ENCODE assay signal across 8 cellular contexts in genomic region chr12:6345319-6346071, GRCh38. TPM values are rescaled to one million over a fixed set of nuclear protein-coding genes. Genes with fewer than 3 reads are reported as not detected.
A peak's percentile ranks its signal among the peaks of the same experiment; 100 is the strongest.
DNase-seq lines count a peak whose midpoint lies in the region; ATAC-seq, FAIRE-seq and TF ChIP-seq lines count a peak whose summit lies in the region.

No MANE protein-coding gene starts in this region.

- in situ Hi-C loops in GM12878 (cut with MboI): no loop called here

- CTCF ChIA-PET in GM12878 (lab: Yijun Ruan, JAX): interaction anchor here (0.9 to 1.7 kb wide), 8 partner anchors 9 to 192 kb away, joined by 4 to 8 read pairs (median 5); no protein-coding TSS in a partner anchor

- H3K4me3 ChIP-seq in GM12878: no peak overlapping the region
- no peak overlapping the region for H3K4me3 ChIP-seq in right lobe of liver
- H3K4me3 ChIP-seq in aorta (ENCODE audit: low read length in 2 of 2): no peak overlapping the region

- no peak overlapping the region for H3K4me2 ChIP-seq in GM12878 (ENCODE audit: control insufficient read depth, insufficient read depth)

- H3K36me3 ChIP-seq in GM12878 (ENCODE audit: control insufficient read depth in 2 of 2, insufficient read depth in 2 of 2, low read length in 1 of 2): no peaks in the 10 kb centered on the region
- H3K36me3 ChIP-seq in right lobe of liver: no peaks in the 10 kb centered on the region
- no peaks in the 10 kb centered on the region for H3K36me3 ChIP-seq in aorta (ENCODE audit: control insufficient read depth in 1 of 2, insufficient read depth in 2 of 2, low read length in 1 of 2)

- H4K20me1 ChIP-seq in GM12878 (ENCODE audit: control insufficient read depth, insufficient read depth): no peaks in the 10 kb centered on the region

- peaks cover 18% of the 10 kb centered on the region for H3K79me2 ChIP-seq in GM12878 (ENCODE audit: control insufficient read depth, insufficient read depth, low read length)

- no peak overlapping the region for H3K27ac ChIP-seq in GM12878 (ENCODE audit: control insufficient read depth, insufficient read depth)
- H3K27ac ChIP-seq in right lobe of liver: peak overlapping the region; percentile 6 to 33 (median 31)
- peak overlapping the region; percentile 53 to 89 for H3K27ac ChIP-seq in aorta (ENCODE audit: low read depth in 1 of 2, low read length in 2 of 2)

- DNase-seq in CD1c-positive myeloid dendritic cell (ENCODE audit: extremely low spot score): peak; percentile 73
- peak; percentile 99 for DNase-seq in NCI-H226
- no peak for DNase-seq in GM12878 (ENCODE audit: low read depth, low spot score)
- DNase-seq in right lobe of liver: peak in 2 of 3 donors; percentile 58 to 63
- peak; percentile 88 for DNase-seq in aorta
- DNase-seq in hippocampal formation (lab: John Stamatoyannopoulos, UW): no peak
- DNase-seq in NCI-H146 (lab: John Stamatoyannopoulos, UW): no peak
- no peak for DNase-seq in NCI-H128 (lab: John Stamatoyannopoulos, UW; ENCODE audit: unreplicated experiment)

- TF ChIP-seq POLR2A in GM12878 (IDR thresholded peaks at IDR 0.05; ENCODE audit: low read depth, low read length): no peak
- TF ChIP-seq POLR2A in right lobe of liver (IDR thresholded peaks at IDR 0.05): no peak

- H2AFZ ChIP-seq in GM12878 (ENCODE audit: control insufficient read depth, low read depth, low read length): no peak overlapping the region

- H3K9me3 ChIP-seq in GM12878 (replicated peaks; ENCODE audit: control insufficient read depth, insufficient read depth, low read length) (no peaks in the 10 kb centered on the region; the same call in 2 of the 3 replicates), right lobe of liver (no peaks in the 10 kb centered on the region), aorta (ENCODE audit: control insufficient read depth, low read length) (no peaks in the 10 kb centered on the region)

- SMC1A ChIA-PET in GM12878 (lab: Charles Lee; ENCODE audit: uncharacterized antibody, unreplicated experiment): interaction anchor here (1.1 to 1.9 kb wide), 4 partner anchors 9 to 21 kb away, joined by 3 to 12 read pairs (median 4); no protein-coding TSS in a partner anchor

- H3K27me3 ChIP-seq in GM12878 (replicated peaks in 1 of 2; ENCODE audit: control insufficient read depth in 2 of 2, insufficient read depth in 2 of 2, low read length in 1 of 2) (peaks cover 3 to 7% of the 10 kb centered on the region in 2 experiments; a peak in 3 of 4 replicates), right lobe of liver (no peaks in the 10 kb centered on the region), aorta (ENCODE audit: control insufficient read depth in 1 of 2, insufficient read depth in 2 of 2, low read length in 1 of 2) (no peaks in the 10 kb centered on the region)

- POLR2A ChIA-PET in GM12878 (lab: Charles Lee): interaction anchor here (1.0 to 1.3 kb wide), 2 partner anchors 14 to 30 kb away, joined by 3 to 7 read pairs; no protein-coding TSS in a partner anchor

- H3K4me1 ChIP-seq in GM12878 (ENCODE audit: control insufficient read depth, insufficient read depth, low read length): peaks cover 6% of the 10 kb centered on the region
- peaks cover 0 to 14% (median 7%) of the 10 kb centered on the region in 4 donors for H3K4me1 ChIP-seq in right lobe of liver
- H3K4me1 ChIP-seq in aorta (ENCODE audit: control insufficient read depth in 1 of 2, insufficient read depth in 2 of 2, low read length in 2 of 2): peaks cover 2 to 3% of the 10 kb centered on the region in 2 donors

- WGBS in GM12878 (ENCODE audit: insufficient coverage, insufficient replicate concordance, low lambda C conversion rate, missing lambda C conversion rate): 43% methylated on average over 9 of the region's 9 CpGs
- WGBS in right lobe of liver (ENCODE audit: insufficient coverage, low coverage, low lambda C conversion rate, missing lambda C conversion rate): 48% methylated on average over 5 of the region's 9 CpGs
- 34 to 37% methylated on average over 9 of the region's 9 CpGs for WGBS in aorta, 2 donors

- no TSS peak for BruUV-seq in GM12878 (replicated peaks; lab: Mats Ljungman, UMichigan)

- intact Hi-C loops in GM12878 (cut with micrococcal nuclease; ENCODE audit: unreplicated experiment): no loop called here
- intact Hi-C loops in right lobe of liver (cut with DNase I): no loop called here
- intact Hi-C loops in aorta (cut with DNase I): no loop called here

- TF ChIP-seq RAD21 in GM12878 (IDR thresholded peaks at IDR 0.05; ENCODE audit: insufficient read depth, low read depth, low read length): no peak

- ATAC-seq in GM12878 (no peak), right lobe of liver (peak in 2 of 4 donors; percentile 1 to 67), aorta (ENCODE audit: low FRiP score) (peak; percentile 45)

- TF ChIP-seq CTCF in GM12878 (IDR thresholded peaks at IDR 0.05 in 2 of 3, conservative IDR thresholded peaks at IDR 0.05 in 1 of 3; ENCODE audit: control insufficient read depth in 2 of 3, extremely low read depth in 1 of 3, insufficient read depth in 1 of 3, low read depth in 3 of 3, low read length in 3 of 3) (no peak), right lobe of liver (IDR thresholded peaks at IDR 0.05) (no peak)

- FAIRE-seq in GM12878 (lab: Jason Lieb, UNC): peak; percentile 81

- RAD21 ChIA-PET in GM12878 (lab: Charles Lee; ENCODE audit: unreplicated experiment): interaction anchor here (0.7 to 1.8 kb wide), 6 partner anchors 8 to 120 kb away, joined by 3 to 6 read pairs (median 3); no protein-coding TSS in a partner anchor

- no peak for TF ChIP-seq EP300 in GM12878 (IDR thresholded peaks at IDR 0.05; ENCODE audit: borderline replicate concordance in 1 of 2, control insufficient read depth in 1 of 2, low read depth in 2 of 2, low read length in 2 of 2)

- H3K9ac ChIP-seq in GM12878 (ENCODE audit: control insufficient read depth, insufficient read depth, low read length): no peak overlapping the region

RNA-seq across cellular contexts. Expression of gene TNFRSF1A, which starts 3.6 kb away (rescaled TPM):
- 25.3 and 26.1 TPM in 2 replicates for total RNA-seq in GM12878 (2013; cell fraction: nucleolus; rRNA removed)
- 11.7 and 14.1 TPM in 2 replicates for total RNA-seq in GM12878 (2014; rRNA removed)
- total RNA-seq in GM12878 (2014; rRNA removed; fragmentation: Illumina TruSeq; extraction: Trizol): 7.3 and 9.8 TPM in 2 replicates
- 16.2 and 16.5 TPM in 2 replicates for total RNA-seq in GM12878 (2021)
- 4.1 TPM for polyA plus RNA-seq in GM12878 (2011; ENCODE audit: low read depth)
- polyA plus RNA-seq in GM12878 (2011; rRNA removed): 16.5 and 18.9 TPM in 2 replicates
- polyA plus RNA-seq in GM12878 (2011; cell fraction: cytosol; rRNA removed): 16.0 and 25.6 TPM in 2 replicates
- polyA plus RNA-seq in GM12878 (2011; cell fraction: nucleus; rRNA removed): 30.0 and 37.3 TPM in 2 replicates
- 7.0 and 13.2 TPM in 2 replicates for polyA plus RNA-seq in GM12878 (2012)
- polyA plus RNA-seq in GM12878 (2014; fragmentation: Illumina TruSeq; extraction: Trizol): 6.4 and 14.8 TPM in 2 replicates
- under 1 TPM; 0.24 to 0.77 TPM for polyA plus RNA-seq in GM12878 (2014; fragmentation: Nextera tagmentation; extraction: Ambion mirVana)
- 12.7 and 13.1 TPM in 2 replicates for polyA plus RNA-seq in GM12878 (2014; rRNA removed)
- 10 to 100 TPM; 10.6 to 13.0 TPM for polyA plus RNA-seq in GM12878 (2016; fragmentation: Nextera tagmentation; extraction: Ambion mirVana)
- 22.5 and 36.4 TPM in 2 replicates for polyA minus RNA-seq in GM12878 (2011; rRNA and poly(A)+ RNA removed)
- 13.6 and 15.8 TPM in 2 replicates for polyA minus RNA-seq in GM12878 (2011; cell fraction: cytosol; rRNA and poly(A)+ RNA removed)
- 24.8 and 42.8 TPM in 2 replicates for polyA minus RNA-seq in GM12878 (2011; cell fraction: nucleus; rRNA and poly(A)+ RNA removed)
- total RNA-seq in right lobe of liver: 100 to 1,000 TPM in 4 of 6 experiments, 10 to 100 TPM in 2; 70.6 to 199 (median 117) TPM
- 100 to 1,000 TPM; 190 to 236 TPM for total RNA-seq in aorta
- 100 to 1,000 TPM in 1 of 2 donors, 10 to 100 TPM in 1; 36.9 to 112 TPM for polyA plus RNA-seq in aorta

RNA-seq across cellular contexts. Expression of gene SCNN1A, which starts 29.9 kb away (rescaled TPM):
- total RNA-seq in GM12878 (2013; cell fraction: nucleolus; rRNA removed): not detected in 2 replicates
- total RNA-seq in GM12878 (2014; rRNA removed): not detected in 2 replicates
- total RNA-seq in GM12878 (2014; rRNA removed; fragmentation: Illumina TruSeq; extraction: Trizol): not detected in 2 replicates
- total RNA-seq in GM12878 (2021): 0.56 and 0.69 TPM in 2 replicates
- not detected for polyA plus RNA-seq in GM12878 (2011; ENCODE audit: low read depth)
- polyA plus RNA-seq in GM12878 (2011; rRNA removed): not detected in 2 replicates
- not detected in 2 replicates for polyA plus RNA-seq in GM12878 (2011; cell fraction: cytosol; rRNA removed)
- not detected in 2 replicates for polyA plus RNA-seq in GM12878 (2011; cell fraction: nucleus; rRNA removed)
- polyA plus RNA-seq in GM12878 (2012): not detected in 2 replicates
- polyA plus RNA-seq in GM12878 (2014; fragmentation: Illumina TruSeq; extraction: Trizol): not detected in 2 replicates
- polyA plus RNA-seq in GM12878 (2014; fragmentation: Nextera tagmentation; extraction: Ambion mirVana): not detected
- 0.03 TPM in 1 of 2 replicates, not detected in the other for polyA plus RNA-seq in GM12878 (2014; rRNA removed)
- under 1 TPM in 1 of 2 experiments, not detected in 1; 0.14 TPM for polyA plus RNA-seq in GM12878 (2016; fragmentation: Nextera tagmentation; extraction: Ambion mirVana)
- polyA minus RNA-seq in GM12878 (2011; rRNA and poly(A)+ RNA removed): not detected in 2 replicates
- polyA minus RNA-seq in GM12878 (2011; cell fraction: cytosol; rRNA and poly(A)+ RNA removed): not detected in 2 replicates
- not detected in 2 replicates for polyA minus RNA-seq in GM12878 (2011; cell fraction: nucleus; rRNA and poly(A)+ RNA removed)
- total RNA-seq in right lobe of liver: 1 to 10 TPM; 2.1 to 9.5 (median 6.0) TPM
- 1 to 10 TPM; 1.5 to 2.4 TPM for total RNA-seq in aorta
- polyA plus RNA-seq in aorta: 1 to 10 TPM in 1 of 2 donors, under 1 TPM in 1; 0.61 to 1.5 TPM

RNA-seq across cellular contexts. Expression of gene PLEKHG6, which starts 35.0 kb away (rescaled TPM):
- total RNA-seq in GM12878 (2013; cell fraction: nucleolus; rRNA removed): 2.3 and 2.8 TPM in 2 replicates
- total RNA-seq in GM12878 (2014; rRNA removed) (1.0 and 1.4 TPM in 2 replicates), GM12878 (2014; rRNA removed; fragmentation: Illumina TruSeq; extraction: Trizol) (0.60 and 0.72 TPM in 2 replicates), GM12878 (2021) (0.90 and 1.5 TPM in 2 replicates), right lobe of liver (1 to 10 TPM; 2.3 to 5.5 (median 3.3) TPM), aorta (1 to 10 TPM in 1 of 2 donors, under 1 TPM in 1; 0.88 to 1.5 TPM)
- 0.33 TPM for polyA plus RNA-seq in GM12878 (2011; ENCODE audit: low read depth)
- polyA plus RNA-seq in GM12878 (2011; rRNA removed) (1.4 and 2.0 TPM in 2 replicates), GM12878 (2014; fragmentation: Illumina TruSeq; extraction: Trizol) (0.10 and 0.62 TPM in 2 replicates), GM12878 (2014; fragmentation: Nextera tagmentation; extraction: Ambion mirVana) (under 1 TPM; 0.10 to 0.20 TPM), GM12878 (2014; rRNA removed) (1.6 and 4.0 TPM in 2 replicates), GM12878 (2016; fragmentation: Nextera tagmentation; extraction: Ambion mirVana) (1 to 10 TPM; 1.4 to 2.3 TPM), aorta (10 to 100 TPM in 1 of 2 donors, under 1 TPM in 1; 0.15 to 90.3 TPM)
- 4.7 and 9.6 TPM in 2 replicates for polyA plus RNA-seq in GM12878 (2011; cell fraction: cytosol; rRNA removed)
- 3.3 and 9.4 TPM in 2 replicates for polyA plus RNA-seq in GM12878 (2011; cell fraction: nucleus; rRNA removed)
- polyA plus RNA-seq in GM12878 (2012): 1.6 and 2.4 TPM in 2 replicates
- polyA minus RNA-seq in GM12878 (2011; rRNA and poly(A)+ RNA removed): 1.7 and 9.9 TPM in 2 replicates
- 2.7 and 6.9 TPM in 2 replicates for polyA minus RNA-seq in GM12878 (2011; cell fraction: cytosol; rRNA and poly(A)+ RNA removed)
- polyA minus RNA-seq in GM12878 (2011; cell fraction: nucleus; rRNA and poly(A)+ RNA removed): 0.60 and 6.0 TPM in 2 replicates

RNA-seq across cellular contexts. Expression of gene LTBR, which starts 38.5 kb away (rescaled TPM):
- total RNA-seq in GM12878 (2013; cell fraction: nucleolus; rRNA removed): not detected in 2 replicates
- total RNA-seq in GM12878 (2014; rRNA removed): not detected in 2 replicates
- not detected in 2 replicates for total RNA-seq in GM12878 (2014; rRNA removed; fragmentation: Illumina TruSeq; extraction: Trizol)
- total RNA-seq in GM12878 (2021): 0.44 and 0.45 TPM in 2 replicates
- polyA plus RNA-seq in GM12878 (2011; ENCODE audit: low read depth): not detected
- polyA plus RNA-seq in GM12878 (2011; rRNA removed): not detected in 2 replicates
- not detected in 2 replicates for polyA plus RNA-seq in GM12878 (2011; cell fraction: cytosol; rRNA removed)
- polyA plus RNA-seq in GM12878 (2011; cell fraction: nucleus; rRNA removed): 0.07 TPM in 1 of 2 replicates, not detected in the other
- polyA plus RNA-seq in GM12878 (2012): 0.23 and 0.31 TPM in 2 replicates
- polyA plus RNA-seq in GM12878 (2014; fragmentation: Illumina TruSeq; extraction: Trizol): not detected in 2 replicates
- polyA plus RNA-seq in GM12878 (2014; fragmentation: Nextera tagmentation; extraction: Ambion mirVana): not detected
- polyA plus RNA-seq in GM12878 (2014; rRNA removed): not detected in 2 replicates
- polyA plus RNA-seq in GM12878 (2016; fragmentation: Nextera tagmentation; extraction: Ambion mirVana): under 1 TPM in 1 of 2 experiments, not detected in 1; 0.24 TPM
- polyA minus RNA-seq in GM12878 (2011; rRNA and poly(A)+ RNA removed): not detected in 2 replicates
- 0.94 and 4.8 TPM in 2 replicates for polyA minus RNA-seq in GM12878 (2011; cell fraction: cytosol; rRNA and poly(A)+ RNA removed)
- polyA minus RNA-seq in GM12878 (2011; cell fraction: nucleus; rRNA and poly(A)+ RNA removed): 0.48 and 2.2 TPM in 2 replicates
- 100 to 1,000 TPM in 3 of 6 experiments, 10 to 100 TPM in 3; 83.8 to 235 (median 103) TPM for total RNA-seq in right lobe of liver
- total RNA-seq in aorta: 100 to 1,000 TPM in 1 of 2 donors, 10 to 100 TPM in 1; 83.1 to 103 TPM
- polyA plus RNA-seq in aorta: 10 to 100 TPM; 20.5 to 87.8 TPM

Comparison
In these comparisons a context has a peak if more than half of its experiments do, and no peak if none do; other contexts are left out.
1. DNase-seq: peak in CD1c-positive myeloid dendritic cell (single experiment), NCI-H226 (single experiment), right lobe of liver (2 of 3) and aorta (2 of 2); none in GM12878 (single experiment), hippocampal formation (0 of 2), NCI-H146 (single experiment) and NCI-H128 (single experiment).